ENCODE assay signal across 9 cellular contexts in the genomic region with DNA sequence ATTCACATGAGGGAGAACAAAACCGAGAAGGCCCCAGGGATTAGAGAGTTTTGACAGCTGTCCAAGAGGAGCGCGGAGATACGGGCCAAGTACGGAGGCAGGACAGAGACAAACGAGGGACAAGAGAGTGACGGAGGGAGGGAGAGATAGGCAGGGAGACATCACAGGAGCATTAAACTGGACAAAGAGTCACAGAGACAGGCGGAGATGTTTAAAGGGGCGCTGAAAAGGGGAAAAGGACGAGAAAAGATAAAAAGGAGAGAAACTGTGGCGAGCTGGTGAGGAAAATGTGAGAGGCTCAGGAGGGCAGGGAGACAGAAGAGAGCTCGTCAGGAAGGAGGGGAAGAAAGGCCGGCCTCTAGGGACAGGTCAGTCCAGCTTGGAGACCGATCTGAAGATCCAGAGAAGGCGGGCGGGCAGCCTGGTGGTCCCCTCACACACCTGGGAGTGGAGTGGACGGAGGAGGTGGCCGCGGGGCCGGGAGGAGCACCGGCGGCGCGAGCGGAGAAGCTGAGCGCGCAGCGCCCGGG. TPM values are rescaled to one million over a fixed set of nuclear protein-coding genes. Genes with fewer than 3 reads are reported as not detected.
DNase-seq lines count a peak whose midpoint lies in the region; ATAC-seq and TF ChIP-seq lines count a peak whose summit lies in the region.
"Had no signal": no experiment of that assay in that cellular context is flagged by ENCODE, and none has a peak within 500 bp of the region (broad histone marks: within the 10 kb centered on the region; RNA-seq: fewer than 3 reads in every experiment).

No MANE protein-coding gene starts in this region.

- peak overlapping the region; percentile 93 for H2AFZ ChIP-seq in HCT116 (ENCODE audit: low read depth, low read length, poor library complexity, severe bottlenecking)

- H3K4me2 ChIP-seq in HCT116 (ENCODE audit: low read length), result peak overlapping the region; percentile 83

- H3K4me3 ChIP-seq in A673 (ENCODE audit: low read depth, low read length, poor library complexity, severe bottlenecking), result peak overlapping the region; percentile 83
- H3K4me3 ChIP-seq in HCT116 (replicated peaks in 1 of 2; ENCODE audit: low read depth in 1 of 2, low read length in 2 of 2), result peak overlapping the region; percentile 35 to 58
- peak overlapping the region; percentile 51 to 60 for H3K4me3 ChIP-seq in muscle layer of colon (ENCODE audit: low read depth in 1 of 2, low read length in 2 of 2)
- H3K4me3 ChIP-seq in aorta (ENCODE audit: low read length in 2 of 2), result peak overlapping the region; percentile 59 to 99

- TF ChIP-seq CTCF in A673 (conservative IDR thresholded peaks at IDR 0.05; ENCODE audit: low read depth, low read length) (no peak), HCT116 (IDR thresholded peaks at IDR 0.05 in 2 of 3, conservative IDR thresholded peaks at IDR 0.05 in 1 of 3; ENCODE audit: borderline replicate concordance in 1 of 3, insufficient read depth in 1 of 3, low read depth in 2 of 3, low read length in 2 of 3) (no peak)

- H3K9me3 ChIP-seq in A673 (ENCODE audit: low read depth, low read length, poor library complexity, severe bottlenecking) (no peaks in the 10 kb centered on the region), HCT116 (ENCODE audit: control insufficient read depth in 1 of 2, insufficient read depth in 1 of 2, low read depth in 1 of 2, low read length in 2 of 2) (no peaks in the 10 kb centered on the region), muscle layer of colon (ENCODE audit: low read length) (no peaks in the 10 kb centered on the region), aorta (ENCODE audit: control insufficient read depth, low read length) (no peaks in the 10 kb centered on the region)

- DNase-seq in A673 (ENCODE audit: low spot score), result peak; percentile 81
- no peak for DNase-seq in HCT116 (ENCODE audit: low read depth, low spot score)
- DNase-seq in SHP77 (lab: John Stamatoyannopoulos, UW), result peak; percentile 64 to 70
- DNase-seq in epidermal melanocyte (ENCODE audit: insufficient read length, low spot score), result peak; percentile 37
- peak in 1 of 2 donors; percentile 61 for DNase-seq in aorta

- WGBS in aorta, 2 donors, result 2% methylated on average over 28 to 29 of the region's 29 CpGs

- H3K9ac ChIP-seq in HCT116 (ENCODE audit: low read length) (peak overlapping the region; percentile 44; the same call in 1 of the 2 replicates), muscle layer of colon (ENCODE audit: low read length) (no peak overlapping the region)

- no peaks in the 10 kb centered on the region for H3K79me2 ChIP-seq in HCT116 (ENCODE audit: insufficient read depth, low read length)

- peak; percentile 48 for ATAC-seq in HCT116
- ATAC-seq in aorta (ENCODE audit: low FRiP score), result peak; percentile 46
- no peak for ATAC-seq in HG02759 (IDR thresholded peaks at IDR 0.05; ENCODE audit: unreplicated experiment)
- no peak for ATAC-seq in HG03565 (IDR thresholded peaks at IDR 0.05; ENCODE audit: unreplicated experiment)

- H3K27ac ChIP-seq in A673 (ENCODE audit: low read depth, low read length, poor library complexity, severe bottlenecking) (peak overlapping the region; percentile 82), HCT116 (ENCODE audit: low read depth, low read length) (peak overlapping the region; percentile 20; the same call in 1 of the 2 replicates), muscle layer of colon (ENCODE audit: low read depth, low read length) (peak overlapping the region; percentile 26), aorta (ENCODE audit: low read depth in 1 of 2, low read length in 2 of 2) (peak overlapping the region in 1 of 2 donors; percentile 92)

- TF ChIP-seq POLR2A in HCT116 (IDR thresholded peaks at IDR 0.05; ENCODE audit: borderline replicate concordance, extremely low read depth, insufficient read depth, insufficient read length), result no peak

- CTCF ChIA-PET in A673 (lab: Charles Lee) (interaction anchor here (0.6 to 1.3 kb wide), 6 partner anchors 9 to 436 kb away, joined by 3 to 6 read pairs (median 4); no protein-coding TSS in a partner anchor), HCT116 (lab: Charles Lee) (interaction anchor here (0.7 to 2.0 kb wide), 16 partner anchors 9 to 436 kb away, joined by 3 to 11 read pairs (median 4); no protein-coding TSS in a partner anchor)

- H3K9me2 ChIP-seq in HCT116 (ENCODE audit: insufficient read depth), result no peaks in the 10 kb centered on the region

- BruUV-seq in A673 (replicated peaks; lab: Mats Ljungman, UMichigan) (no TSS peak), HCT116 (replicated peaks; lab: Mats Ljungman, UMichigan) (no TSS peak)

- H3K27me3 ChIP-seq in A673 (replicated peaks; ENCODE audit: insufficient read depth, low read depth, low read length, poor library complexity), result peaks cover 12% of the 10 kb centered on the region
- peaks cover 45% of the 10 kb centered on the region for H3K27me3 ChIP-seq in HCT116 (ENCODE audit: insufficient read depth, low read length)
- H3K27me3 ChIP-seq in muscle layer of colon (ENCODE audit: control insufficient read depth in 1 of 2, insufficient read depth in 2 of 2, low read length in 2 of 2), result peaks cover 0 to 29% of the 10 kb centered on the region in 2 donors
- H3K27me3 ChIP-seq in aorta (ENCODE audit: control insufficient read depth in 1 of 2, insufficient read depth in 2 of 2, low read length in 1 of 2), result no peaks in the 10 kb centered on the region

- intact Hi-C loops in A673 (cut with micrococcal nuclease; ENCODE audit: unreplicated experiment), result loop anchor here (5.0 kb wide), 1 partner anchor 45 kb away; no protein-coding TSS in a partner anchor
- intact Hi-C loops in HCT116 (cut with micrococcal nuclease), result no loop called here
- intact Hi-C loops in aorta (cut with DNase I), result loop anchor here (5.0 kb wide), 2 partner anchors 245 to 250 kb away; no protein-coding TSS in a partner anchor

- RAD21 ChIA-PET in HCT116 (lab: Charles Lee; ENCODE audit: low non-redundant PET in 1 of 2, low total read pairs in 2 of 2, uncharacterized antibody in 2 of 2, unreplicated experiment in 2 of 2), result no interaction called here

- H3K4me1 ChIP-seq in A673 (ENCODE audit: insufficient read depth, low read length, poor library complexity, severe bottlenecking) (no peaks in the 10 kb centered on the region), HCT116 (ENCODE audit: control insufficient read depth in 1 of 2, insufficient read depth in 2 of 2, low read length in 2 of 2) (peaks cover 4 to 6% of the 10 kb centered on the region in 2 experiments; a peak in 2 of 4 replicates), muscle layer of colon (ENCODE audit: insufficient read depth, low read length) (peaks cover 8% of the 10 kb centered on the region), aorta (ENCODE audit: control insufficient read depth in 1 of 2, insufficient read depth in 2 of 2, low read length in 2 of 2) (peaks cover 0 to 5% of the 10 kb centered on the region in 2 donors)

- H4K20me1 ChIP-seq in HCT116 (ENCODE audit: insufficient read depth), result no peaks in the 10 kb centered on the region

- no peak for TF ChIP-seq RAD21 in HCT116 (IDR thresholded peaks at IDR 0.05; ENCODE audit: low read depth)

- POLR2A ChIA-PET in A673 (lab: Charles Lee; ENCODE audit: low non-redundant PET) (no interaction called here), HCT116 (lab: Charles Lee) (no interaction called here)

- no peaks in the 10 kb centered on the region for H3K36me3 ChIP-seq in A673 (ENCODE audit: insufficient read depth, low read length, poor library complexity, severe bottlenecking)
- H3K36me3 ChIP-seq in HCT116 (ENCODE audit: control insufficient read depth in 1 of 2, insufficient read depth in 2 of 2, low read length in 2 of 2), result no peaks in the 10 kb centered on the region
- no peaks in the 10 kb centered on the region for H3K36me3 ChIP-seq in muscle layer of colon (ENCODE audit: insufficient read depth, low read length)
- no peaks in the 10 kb centered on the region for H3K36me3 ChIP-seq in aorta (ENCODE audit: control insufficient read depth in 1 of 2, insufficient read depth in 2 of 2, low read length in 1 of 2)

TF ChIP-seq in HCT116, 20 proteins besides CTCF, POLR2A, EP300 and RAD21 (continues in another document):
- TF ChIP-seq EZH2 (IDR thresholded peaks at IDR 0.05), result no peak
- TF ChIP-seq POLR2AphosphoS5 (IDR thresholded peaks at IDR 0.05; ENCODE audit: low read depth, low read length), result no peak
- no peak for TF ChIP-seq ZFX (IDR thresholded peaks at IDR 0.05)
- no peak for TF ChIP-seq SRF (IDR thresholded peaks at IDR 0.05; ENCODE audit: low read depth)
- TF ChIP-seq EGR1 (IDR thresholded peaks at IDR 0.05; ENCODE audit: low read depth), result no peak
- TF ChIP-seq, protein P1, sequence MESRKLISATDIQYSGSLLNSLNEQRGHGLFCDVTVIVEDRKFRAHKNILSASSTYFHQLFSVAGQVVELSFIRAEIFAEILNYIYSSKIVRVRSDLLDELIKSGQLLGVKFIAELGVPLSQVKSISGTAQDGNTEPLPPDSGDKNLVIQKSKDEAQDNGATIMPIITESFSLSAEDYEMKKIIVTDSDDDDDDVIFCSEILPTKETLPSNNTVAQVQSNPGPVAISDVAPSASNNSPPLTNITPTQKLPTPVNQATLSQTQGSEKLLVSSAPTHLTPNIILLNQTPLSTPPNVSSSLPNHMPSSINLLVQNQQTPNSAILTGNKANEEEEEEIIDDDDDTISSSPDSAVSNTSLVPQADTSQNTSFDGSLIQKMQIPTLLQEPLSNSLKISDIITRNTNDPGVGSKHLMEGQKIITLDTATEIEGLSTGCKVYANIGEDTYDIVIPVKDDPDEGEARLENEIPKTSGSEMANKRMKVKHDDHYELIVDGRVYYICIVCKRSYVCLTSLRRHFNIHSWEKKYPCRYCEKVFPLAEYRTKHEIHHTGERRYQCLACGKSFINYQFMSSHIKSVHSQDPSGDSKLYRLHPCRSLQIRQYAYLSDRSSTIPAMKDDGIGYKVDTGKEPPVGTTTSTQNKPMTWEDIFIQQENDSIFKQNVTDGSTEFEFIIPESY (IDR thresholded peaks at IDR 0.05; ENCODE audit: extremely low read depth, insufficient replicate concordance, low read length), result no peak

RNA-seq across cellular contexts. Expression of a gene that starts 0.8 kb away (rescaled TPM):
- 34.9 and 42.5 TPM in 2 replicates for total RNA-seq in A673 (2021)
- total RNA-seq in HCT116 (2021; ENCODE audit: unreplicated experiment), result 2.6 TPM
- 1.3 and 1.5 TPM in 2 replicates for polyA plus RNA-seq in HCT116 (2012)
- 100 to 1,000 TPM; 257 to 436 TPM for total RNA-seq in aorta
- polyA plus RNA-seq in aorta, result 10 to 100 TPM; 32.6 to 46.4 TPM

RNA-seq across cellular contexts. Expression of a gene that starts 40.5 kb away (rescaled TPM):
- total RNA-seq in A673 (2021) (not detected in 2 replicates), HCT116 (2021; ENCODE audit: unreplicated experiment) (not detected), aorta (not detected)
- polyA plus RNA-seq in HCT116 (2012), result not detected in 2 replicates
- not detected for polyA plus RNA-seq in aorta
- total RNA-seq: glomerular endothelial cell had no signal

Comparison
In these comparisons a context has a peak if more than half of its experiments do, and no peak if none do; other contexts are left out.
1. ATAC-seq: peak in HCT116 (single experiment) and aorta (single experiment); none in HG02759 (single experiment) and HG03565 (single experiment).
2. Peak in every context shown above with its lines, with median percentiles within 50 percentile points of each other: H3K4me3 ChIP-seq.